Comparison of ENCODE assay signal across 9 cellular contexts in genomic region chr11:725624-726202, GRCh38. TPM values are rescaled to one million over a fixed set of nuclear protein-coding genes. Genes with fewer than 3 reads are reported as not detected.
DNase-seq lines count a peak whose midpoint lies in the region; TF ChIP-seq lines count a peak whose summit lies in the region.
"Had no signal": no experiment of that assay in that cellular context is flagged by ENCODE, and none has a peak within 500 bp of the region (broad histone marks: within the 10 kb centered on the region; RNA-seq: fewer than 3 reads in every experiment).

No MANE protein-coding gene starts in this region.

- H3K27me3 ChIP-seq in mucosa of rectum (ENCODE audit: control insufficient read depth in 2 of 2, insufficient read depth in 2 of 2, low read length in 2 of 2) (no peaks in the 10 kb centered on the region), testis (no peaks in the 10 kb centered on the region), MG63 (no peaks in the 10 kb centered on the region)

- TF ChIP-seq POLR2A in GM18526 (IDR thresholded peaks at IDR 0.05; ENCODE audit: extremely low read depth, insufficient read length) (peak; percentile 26), testis (IDR thresholded peaks at IDR 0.05) (no peak)

- H3K9me3 ChIP-seq in mucosa of rectum (ENCODE audit: control insufficient read depth in 2 of 2, low read length in 2 of 2) (no peaks in the 10 kb centered on the region), testis (no peaks in the 10 kb centered on the region), MG63 (no peaks in the 10 kb centered on the region)

- no peak overlapping the region for H3K9ac ChIP-seq in mucosa of rectum (ENCODE audit: low read depth in 1 of 2, low read length in 2 of 2)

- H3K36me3 Mint-ChIP-seq in activated T-helper 1 cell treated with anti-CD3 and anti-CD28 coated beads, Interleukin-12 subunit alpha, Interleukin-12 subunit beta, Interleukin-2, Interleukin-4 antibody, amounts not matched to agents 30 ng/mL and 10 ng/mL and 1 ng/mL, durations not matched to agents 14 hours and 24 hours and 36 hours (ENCODE audit: low read depth), result peaks cover 2% of the 10 kb centered on the region

- H3K9me3 Mint-ChIP-seq in activated T-helper 1 cell treated with anti-CD3 and anti-CD28 coated beads, Interleukin-12 subunit alpha, Interleukin-12 subunit beta, Interleukin-2, Interleukin-4 antibody, amounts not matched to agents 30 ng/mL and 10 ng/mL and 1 ng/mL, durations not matched to agents 14 hours and 24 hours and 36 hours, result no peaks in the 10 kb centered on the region

- peak overlapping the region; percentile 47 to 65 for H3K27ac ChIP-seq in mucosa of rectum (ENCODE audit: low read depth in 2 of 2, low read length in 2 of 2)
- H3K27ac ChIP-seq in testis, result peak overlapping the region in 1 of 2 donors; percentile 83

- intact Hi-C loops in activated T-helper 1 cell treated with anti-CD3 and anti-CD28 coated beads, Interleukin-12 subunit alpha, Interleukin-12 subunit beta, Interleukin-2, Interleukin-4 antibody, amounts not matched to agents 30 ng/mL and 10 ng/mL and 1 ng/mL, durations not matched to agents 14 hours and 24 hours and 36 hours (cut with micrococcal nuclease), result loop anchor here (2.0 to 10.0 kb wide), 2 partner anchors 165 to 281 kb away; partner anchors contain the start of genes ANO9, LMNTD2 and RASSF7
- intact Hi-C loops in testis (cut with DNase I; ENCODE audit: low total_unique reads), result loop anchor here (10.0 kb wide), 1 partner anchor 171 kb away; no protein-coding TSS in a partner anchor

- H3K36me3 ChIP-seq in mucosa of rectum (ENCODE audit: control insufficient read depth in 2 of 2, insufficient read depth in 2 of 2, low read length in 2 of 2) (peaks cover 7 to 16% of the 10 kb centered on the region in 2 donors), testis (ENCODE audit: low read depth, missing control alignments) (no peaks in the 10 kb centered on the region), MG63 (no peaks in the 10 kb centered on the region)

- 11 to 15% methylated on average over 6 to 29 of the region's 53 CpGs for WGBS in testis, 2 donors

- DNase-seq in COLO668 (lab: John Stamatoyannopoulos, UW; ENCODE audit: unreplicated experiment), result peak; percentile 49
- no peak for DNase-seq in activated T-helper 1 cell treated with anti-CD3 and anti-CD28 coated beads, Interleukin-12 subunit alpha, Interleukin-12 subunit beta, Interleukin-2, Interleukin-4 antibody, amounts not matched to agents 30 ng/mL and 10 ng/mL and 1 ng/mL, durations not matched to agents 14 hours and 24 hours and 36 hours (ENCODE audit: low spot score)
- DNase-seq in testis, result no peak
- DNase-seq in effector CD4-positive, alpha-beta T cell, result no peak
- no peak for DNase-seq in MG63
- no peak for DNase-seq in amygdala (lab: John Stamatoyannopoulos, UW)
- DNase-seq: islet precursor cell had no signal

- H3K4me3 ChIP-seq in mucosa of rectum (ENCODE audit: low read length in 2 of 2) (no peak overlapping the region), testis (peak overlapping the region in 1 of 2 donors; percentile 4), MG63 (no peak overlapping the region)

- H3K27me3 Mint-ChIP-seq in activated T-helper 1 cell treated with anti-CD3 and anti-CD28 coated beads, Interleukin-12 subunit alpha, Interleukin-12 subunit beta, Interleukin-2, Interleukin-4 antibody, amounts not matched to agents 30 ng/mL and 10 ng/mL and 1 ng/mL, durations not matched to agents 14 hours and 24 hours and 36 hours (ENCODE audit: insufficient read depth), result peaks cover 13% of the 10 kb centered on the region

- no peak for TF ChIP-seq CTCF in testis (IDR thresholded peaks at IDR 0.05)

- no peak overlapping the region for H3K27ac Mint-ChIP-seq in activated T-helper 1 cell treated with anti-CD3 and anti-CD28 coated beads, Interleukin-12 subunit alpha, Interleukin-12 subunit beta, Interleukin-2, Interleukin-4 antibody, amounts not matched to agents 30 ng/mL and 10 ng/mL and 1 ng/mL, durations not matched to agents 14 hours and 24 hours and 36 hours

- H3K4me1 Mint-ChIP-seq in activated T-helper 1 cell treated with anti-CD3 and anti-CD28 coated beads, Interleukin-12 subunit alpha, Interleukin-12 subunit beta, Interleukin-2, Interleukin-4 antibody, amounts not matched to agents 30 ng/mL and 10 ng/mL and 1 ng/mL, durations not matched to agents 14 hours and 24 hours and 36 hours (ENCODE audit: low read depth), result peaks cover 8% of the 10 kb centered on the region

- H3K4me1 ChIP-seq in mucosa of rectum (ENCODE audit: control insufficient read depth in 2 of 2, insufficient read depth in 2 of 2, low read length in 2 of 2), result peaks cover 27 to 28% of the 10 kb centered on the region in 2 donors
- H3K4me1 ChIP-seq in testis, result peaks cover 45% of the 10 kb centered on the region

- peak overlapping the region; percentile 76 for H3K4me3 Mint-ChIP-seq in activated T-helper 1 cell treated with anti-CD3 and anti-CD28 coated beads, Interleukin-12 subunit alpha, Interleukin-12 subunit beta, Interleukin-2, Interleukin-4 antibody, amounts not matched to agents 30 ng/mL and 10 ng/mL and 1 ng/mL, durations not matched to agents 14 hours and 24 hours and 36 hours

RNA-seq across cellular contexts. Expression of gene EPS8L2, which starts 19.7 kb away (rescaled TPM):
- total RNA-seq in activated T-helper 1 cell treated with anti-CD3 and anti-CD28 coated beads, Interleukin-12 subunit alpha, Interleukin-12 subunit beta, Interleukin-2, Interleukin-4 antibody, amounts not matched to agents 30 ng/mL and 10 ng/mL and 1 ng/mL, durations not matched to agents 14 hours and 24 hours and 36 hours, result 16.8 and 20.2 TPM in 2 replicates
- total RNA-seq in testis, result 10 to 100 TPM; 27.3 to 29.1 TPM
- polyA plus RNA-seq in testis (ENCODE audit: insufficient read depth, low read depth, low replicate concordance), result 14.3 TPM
- 10.7 and 23.4 TPM in 2 replicates for total RNA-seq in MG63 (2014; rRNA removed; shearing (Covaris generic); ENCODE audit: low replicate concordance)

RNA-seq across cellular contexts. Expression of gene TALDO1, which starts 21.6 kb away (rescaled TPM):
- total RNA-seq in activated T-helper 1 cell treated with anti-CD3 and anti-CD28 coated beads, Interleukin-12 subunit alpha, Interleukin-12 subunit beta, Interleukin-2, Interleukin-4 antibody, amounts not matched to agents 30 ng/mL and 10 ng/mL and 1 ng/mL, durations not matched to agents 14 hours and 24 hours and 36 hours, result 269 and 283 TPM in 2 replicates
- 10 to 100 TPM; 84.8 to 88.1 TPM for total RNA-seq in testis
- 86.6 TPM for polyA plus RNA-seq in testis (ENCODE audit: insufficient read depth, low read depth, low replicate concordance)
- total RNA-seq in MG63 (2014; rRNA removed; shearing (Covaris generic); ENCODE audit: low replicate concordance), result 200 and 209 TPM in 2 replicates

RNA-seq across cellular contexts. Expression of gene TMEM80, which starts 30.1 kb away (rescaled TPM):
- total RNA-seq in activated T-helper 1 cell treated with anti-CD3 and anti-CD28 coated beads, Interleukin-12 subunit alpha, Interleukin-12 subunit beta, Interleukin-2, Interleukin-4 antibody, amounts not matched to agents 30 ng/mL and 10 ng/mL and 1 ng/mL, durations not matched to agents 14 hours and 24 hours and 36 hours, result 14.2 and 14.7 TPM in 2 replicates
- total RNA-seq in testis, result 10 to 100 TPM; 72.8 to 74.5 TPM
- polyA plus RNA-seq in testis (ENCODE audit: insufficient read depth, low read depth, low replicate concordance), result 38.9 TPM
- total RNA-seq in MG63 (2014; rRNA removed; shearing (Covaris generic); ENCODE audit: low replicate concordance), result 32.4 and 98.7 TPM in 2 replicates

RNA-seq across cellular contexts. Expression of gene DEAF1, which starts 30.7 kb away (rescaled TPM):
- total RNA-seq in activated T-helper 1 cell treated with anti-CD3 and anti-CD28 coated beads, Interleukin-12 subunit alpha, Interleukin-12 subunit beta, Interleukin-2, Interleukin-4 antibody, amounts not matched to agents 30 ng/mL and 10 ng/mL and 1 ng/mL, durations not matched to agents 14 hours and 24 hours and 36 hours, result 72.2 and 72.7 TPM in 2 replicates
- 100 to 1,000 TPM in 1 of 2 donors, 10 to 100 TPM in 1; 82.5 to 116 TPM for total RNA-seq in testis
- polyA plus RNA-seq in testis (ENCODE audit: insufficient read depth, low read depth, low replicate concordance), result 47.9 TPM
- total RNA-seq in MG63 (2014; rRNA removed; shearing (Covaris generic); ENCODE audit: low replicate concordance), result 14.8 and 34.6 TPM in 2 replicates

RNA-seq across cellular contexts. Expression of gene GATD1, which starts 51.6 kb away (rescaled TPM):
- total RNA-seq in activated T-helper 1 cell treated with anti-CD3 and anti-CD28 coated beads, Interleukin-12 subunit alpha, Interleukin-12 subunit beta, Interleukin-2, Interleukin-4 antibody, amounts not matched to agents 30 ng/mL and 10 ng/mL and 1 ng/mL, durations not matched to agents 14 hours and 24 hours and 36 hours, result 70.4 and 81.7 TPM in 2 replicates
- total RNA-seq in testis, result 10 to 100 TPM; 80.9 to 84.2 TPM
- polyA plus RNA-seq in testis (ENCODE audit: insufficient read depth, low read depth, low replicate concordance), result 64.3 TPM
- 46.1 and 80.1 TPM in 2 replicates for total RNA-seq in MG63 (2014; rRNA removed; shearing (Covaris generic); ENCODE audit: low replicate concordance)
